Comparison of ENCODE assay signal across 29 cellular contexts in the genomic region with DNA sequence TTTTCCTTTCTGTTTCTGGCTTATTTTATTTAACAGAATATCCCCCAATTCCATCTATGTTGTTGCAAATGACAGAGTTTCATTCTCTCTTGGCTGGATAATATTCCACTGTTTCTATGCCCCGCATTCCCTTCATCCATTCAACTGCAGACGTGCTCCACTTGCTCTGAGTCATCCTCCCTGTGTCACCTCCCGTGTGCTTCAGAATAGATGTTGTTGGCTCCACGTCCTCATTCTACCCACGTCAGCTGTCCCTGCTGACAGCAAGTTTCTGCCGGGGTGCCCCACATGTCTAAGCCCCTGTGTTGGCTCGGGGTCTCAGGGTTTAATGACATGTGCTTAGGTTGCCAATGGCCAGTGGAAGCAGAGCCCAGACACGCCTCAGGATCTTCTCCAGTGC.
"Had no signal": no experiment of that assay in that cellular context is flagged by ENCODE, and none has a peak within 500 bp of the region (broad histone marks: within the 10 kb centered on the region; RNA-seq: fewer than 3 reads in every experiment).

No MANE protein-coding gene starts in this region.

- DNase-seq: activated CD4-positive, alpha-beta T cell treated with anti-CD3 and anti-CD28 coated beads for 4 hours; activated CD4-positive, alpha-beta T cell treated with anti-CD3 and anti-CD28 coated beads, Interleukin-2, amount 50 U/mL, for 4 hours; activated effector memory CD4-positive, alpha-beta T cell treated with anti-CD3 and anti-CD28 coated beads, Interleukin-2, amount 50 U/mL, for 16 hours; activated naive CD4-positive, alpha-beta T cell treated with anti-CD3 and anti-CD28 coated beads for 36 hours; activated naive CD8-positive, alpha-beta T cell treated with anti-CD3 and anti-CD28 coated beads for 36 hours; activated T-cell treated with anti-CD3 and anti-CD28 coated beads for 4 hours; adrenal gland; aorta; cerebellar nuclear complex; colonic mucosa; effector CD8-positive, alpha-beta T cell; glutamatergic neuron; left colon; mammary epithelial cell; midbrain; naive thymus-derived CD4-positive, alpha-beta T cell; nucleus accumbens; right lobe of liver; stimulated activated CD4-positive, alpha-beta T cell treated with anti-CD3 and anti-CD28 coated beads, Interleukin-4, amount 100 ng/mL, for 1 hour; stimulated activated naive CD8-positive, alpha-beta T cell treated with anti-CD3 and anti-CD28 coated beads, Interleukin-15, Interleukin-2, amounts not matched to agents 100 U/mL and 50 U/mL, for 24 hours; testis; transverse colon; uterus had no signal

- H3K27me3 ChIP-seq: adrenal gland, cardiac muscle cell, colonic mucosa, right lobe of liver, testis, transverse colon, uterus had no signal

- H3K9me3 ChIP-seq: adrenal gland, colonic mucosa, testis, uterus had no signal

- H3K4me1 ChIP-seq: adrenal gland, colonic mucosa, right lobe of liver, transverse colon, uterus had no signal

- H3K27ac ChIP-seq: adrenal gland, cardiac muscle cell, colonic mucosa, epithelial cell of prostate, right lobe of liver, testis, transverse colon, uterus, VCaP had no signal

- ATAC-seq: left colon; naive thymus-derived CD4-positive, alpha-beta T cell; right lobe of liver; stimulated activated naive CD8-positive, alpha-beta T cell treated with anti-CD3 and anti-CD28 coated beads, Interleukin-15, Interleukin-2, amounts not matched to agents 100 U/mL and 50 U/mL, for 24 hours had no signal

- H3K4me3 ChIP-seq: adrenal gland, cardiac muscle cell, colonic mucosa, right lobe of liver, testis, transverse colon, uterus had no signal

- FAIRE-seq: endometrium, frontal cortex, islet of Langerhans had no signal

- H3K36me3 ChIP-seq: adrenal gland, cardiac muscle cell, colonic mucosa, right lobe of liver, transverse colon, uterus had no signal
